20 cellular contexts compared by ENCODE assay signal in the genomic region with DNA sequence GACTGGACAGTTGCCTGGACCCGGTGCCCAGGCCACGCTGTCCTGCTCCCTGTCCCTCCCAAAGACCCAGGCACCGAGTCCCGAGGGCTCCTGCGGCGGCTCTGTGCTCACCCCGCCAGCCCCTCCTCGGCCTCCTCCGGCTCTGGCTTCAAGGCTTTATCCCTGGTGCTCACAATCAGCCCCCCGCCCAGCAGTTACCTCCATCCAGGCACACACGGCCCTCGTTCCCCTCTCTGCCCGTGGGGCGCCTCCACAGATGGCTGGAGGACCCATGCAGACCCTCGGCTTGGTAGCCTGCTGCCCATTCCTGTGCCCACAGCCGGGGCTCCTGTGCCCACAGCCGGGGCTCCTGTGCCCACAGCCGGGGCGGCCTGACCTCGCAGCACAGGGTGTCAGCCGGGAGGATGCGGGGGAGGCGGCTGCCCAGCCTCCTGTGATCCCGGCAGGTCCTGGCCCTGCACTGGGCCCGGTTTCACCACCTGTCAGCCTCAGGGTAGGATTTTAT.
"Had no signal": no experiment of that assay in that cellular context is flagged by ENCODE, and none has a peak within 500 bp of the region (broad histone marks: within the 10 kb centered on the region; RNA-seq: fewer than 3 reads in every experiment).

No MANE protein-coding gene starts in this region.

- H3K9me3 Mint-ChIP-seq: activated naive CD8-positive, alpha-beta T cell treated with anti-CD3 and anti-CD28 coated beads, Interleukin-2, amount 50 U/mL, for 24 hours; immature natural killer cell; nephron progenitor cell; stimulated activated naive CD8-positive, alpha-beta T cell treated with anti-CD3 and anti-CD28 coated beads, Interleukin-15, Interleukin-2, amounts not matched to agents 100 ng/mL and 50 ng/mL, for 24 hours; T-helper 1 cell treated with Interleukin-12 subunit alpha and Interleukin-12 subunit beta and Interleukin-4 antibody, amounts not matched to agents 30 μg/mL and 1 μg/mL, for 36 hours had no signal

- H3K36me3 ChIP-seq: esophagus muscularis mucosa, suprapubic skin, transverse colon, vagina had no signal

- H3K4me3 Mint-ChIP-seq: activated naive CD4-positive, alpha-beta T cell treated with anti-CD3 and anti-CD28 coated beads, Interleukin-2, amount 10 ng/mL, durations not matched to agents 7 days and 5 days; activated naive CD8-positive, alpha-beta T cell treated with anti-CD3 and anti-CD28 coated beads, Interleukin-2, amount 50 U/mL, for 24 hours; immature natural killer cell; stimulated activated naive CD8-positive, alpha-beta T cell treated with anti-CD3 and anti-CD28 coated beads, Interleukin-15, Interleukin-2, amounts not matched to agents 100 ng/mL and 50 ng/mL, for 24 hours; T-helper 1 cell treated with Interleukin-12 subunit alpha and Interleukin-12 subunit beta and Interleukin-4 antibody, amounts not matched to agents 30 μg/mL and 1 μg/mL, for 36 hours had no signal

- DNase-seq: activated CD4-positive, CD25-positive, alpha-beta regulatory T cell treated with anti-CD3 and anti-CD28 coated beads, Interleukin-2, amount 50 U/mL, for 72 hours; activated CD8-positive, alpha-beta memory T cell treated with anti-CD3 and anti-CD28 coated beads for 24 hours; activated CD8-positive, alpha-beta memory T cell treated with anti-CD3 and anti-CD28 coated beads, Interleukin-2, amount 50 U/mL, for 48 hours; activated effector memory CD4-positive, alpha-beta T cell treated with Interleukin-2 at 50 U/mL for 16 hours; activated naive CD4-positive, alpha-beta T cell treated with anti-CD3 and anti-CD28 coated beads, Interleukin-2, amount 10 ng/mL, durations not matched to agents 7 days and 5 days; activated naive CD8-positive, alpha-beta T cell treated with anti-CD3 and anti-CD28 coated beads, Interleukin-2, amount 50 U/mL, for 24 hours; activated T-cell treated with anti-CD3 and anti-CD28 coated beads, Interleukin-2, amount 50 U/mL, for 48 hours; cerebellar nuclear complex; effector CD4-positive, alpha-beta T cell; immature natural killer cell; midbrain; nephron progenitor cell; occipital lobe; stimulated activated CD4-positive, alpha-beta T cell treated with anti-CD3 and anti-CD28 coated beads, Interleukin-2, amount 100 ng/mL, for 24 hours; transverse colon had no signal

- H3K27me3 ChIP-seq: esophagus muscularis mucosa, transverse colon, vagina had no signal

- H3K9me3 ChIP-seq: esophagus muscularis mucosa, suprapubic skin, transverse colon, vagina had no signal

- H3K36me3 Mint-ChIP-seq: activated naive CD4-positive, alpha-beta T cell treated with anti-CD3 and anti-CD28 coated beads, Interleukin-2, amount 10 ng/mL, durations not matched to agents 7 days and 5 days had no signal

- H3K27ac ChIP-seq: suprapubic skin, transverse colon had no signal

- H3K4me3 ChIP-seq: esophagus muscularis mucosa, suprapubic skin, transverse colon, vagina had no signal

- ATAC-seq: activated naive CD8-positive, alpha-beta T cell treated with anti-CD3 and anti-CD28 coated beads, Interleukin-2, amount 50 U/mL, for 24 hours had no signal

- H3K27ac Mint-ChIP-seq: activated naive CD4-positive, alpha-beta T cell treated with anti-CD3 and anti-CD28 coated beads, Interleukin-2, amount 10 ng/mL, durations not matched to agents 7 days and 5 days; immature natural killer cell; stimulated activated naive CD8-positive, alpha-beta T cell treated with anti-CD3 and anti-CD28 coated beads, Interleukin-15, Interleukin-2, amounts not matched to agents 100 ng/mL and 50 ng/mL, for 24 hours; T-helper 1 cell treated with Interleukin-12 subunit alpha and Interleukin-12 subunit beta and Interleukin-4 antibody, amounts not matched to agents 30 μg/mL and 1 μg/mL, for 36 hours had no signal
